ENCODE assay signal across 1 cellular context in genomic region chr15:39491115-39491916, GRCh38.
TF ChIP-seq lines count a peak whose summit lies in the region.

No MANE protein-coding gene starts in this region.

TF ChIP-seq in IMR-90, 13 proteins besides CTCF, POLR2A, EP300 and RAD21 (continued from another document):
- TF ChIP-seq MAZ (IDR thresholded peaks at IDR 0.05; ENCODE audit: borderline replicate concordance, low read depth, low read length) (no peak), MXI1 (IDR thresholded peaks at IDR 0.05; ENCODE audit: borderline replicate concordance, low read depth, low read length) (no peak), RFX5 (IDR thresholded peaks at IDR 0.05; ENCODE audit: low read depth, low read length) (no peak), SMC3 (IDR thresholded peaks at IDR 0.05; ENCODE audit: low read depth, low read length) (no peak), CEBPB (IDR thresholded peaks at IDR 0.05; ENCODE audit: low read depth, low read length) (no peak), CHD1 (IDR thresholded peaks at IDR 0.05; ENCODE audit: low read depth, low read length) (no peak), ELK1 (IDR thresholded peaks at IDR 0.05; ENCODE audit: borderline replicate concordance, low read depth, low read length) (no peak), NFE2L2 (IDR thresholded peaks at IDR 0.05; ENCODE audit: low read depth, low read length) (no peak), MAFK (IDR thresholded peaks at IDR 0.05; ENCODE audit: low read depth, low read length) (no peak), RCOR1 (IDR thresholded peaks at IDR 0.05; ENCODE audit: insufficient replicate concordance, low read length) (no peak), FOS (IDR thresholded peaks at IDR 0.05; ENCODE audit: low read depth, low read length) (no peak), BHLHE40 (IDR thresholded peaks at IDR 0.05; ENCODE audit: low read depth, low read length) (no peak)
